Comparison of ENCODE assay signal across 8 cellular contexts in the genomic region with DNA sequence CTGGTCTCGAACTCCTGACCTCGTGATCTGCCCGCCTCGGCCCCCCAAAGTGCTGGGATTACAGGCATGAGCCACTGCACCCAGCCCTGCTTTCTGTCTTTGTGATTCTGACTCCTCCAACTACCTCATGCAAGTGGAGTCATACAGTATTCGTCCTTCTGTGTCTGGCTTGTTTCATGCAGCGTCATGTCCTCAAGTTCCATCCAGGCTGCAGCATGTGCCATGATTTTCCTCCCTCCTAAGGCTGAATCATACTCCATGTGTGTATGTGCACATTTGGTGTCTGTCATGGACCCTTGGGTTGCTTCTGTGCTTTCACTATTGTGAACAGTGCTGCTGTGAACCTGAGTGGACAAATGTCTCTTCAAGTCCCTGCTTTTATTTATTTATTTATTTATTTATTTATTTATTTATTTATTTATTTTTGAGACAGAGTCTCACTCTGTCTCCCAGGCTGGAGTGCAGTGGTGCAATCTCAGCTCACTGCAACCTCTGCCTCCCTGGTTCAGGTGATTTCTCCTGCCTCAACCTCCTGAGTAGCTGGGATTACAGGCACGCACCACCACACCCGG. TPM values are rescaled to one million over a fixed set of nuclear protein-coding genes. Genes with fewer than 3 reads are reported as not detected.
"Had no signal": no experiment of that assay in that cellular context is flagged by ENCODE, and none has a peak within 500 bp of the region (broad histone marks: within the 10 kb centered on the region; RNA-seq: fewer than 3 reads in every experiment).

No MANE protein-coding gene starts in this region.

RNA-seq across cellular contexts. Expression of a gene that starts 27.4 kb away (rescaled TPM):
- total RNA-seq: LHCN-M2, MCF 10A, OCI-LY7, PC-9, Right ventricle myocardium inferior, RPMI7951, SJCRH30, SK-MEL-5 had no signal
